8 cellular contexts compared by ENCODE assay signal in the genomic region with DNA sequence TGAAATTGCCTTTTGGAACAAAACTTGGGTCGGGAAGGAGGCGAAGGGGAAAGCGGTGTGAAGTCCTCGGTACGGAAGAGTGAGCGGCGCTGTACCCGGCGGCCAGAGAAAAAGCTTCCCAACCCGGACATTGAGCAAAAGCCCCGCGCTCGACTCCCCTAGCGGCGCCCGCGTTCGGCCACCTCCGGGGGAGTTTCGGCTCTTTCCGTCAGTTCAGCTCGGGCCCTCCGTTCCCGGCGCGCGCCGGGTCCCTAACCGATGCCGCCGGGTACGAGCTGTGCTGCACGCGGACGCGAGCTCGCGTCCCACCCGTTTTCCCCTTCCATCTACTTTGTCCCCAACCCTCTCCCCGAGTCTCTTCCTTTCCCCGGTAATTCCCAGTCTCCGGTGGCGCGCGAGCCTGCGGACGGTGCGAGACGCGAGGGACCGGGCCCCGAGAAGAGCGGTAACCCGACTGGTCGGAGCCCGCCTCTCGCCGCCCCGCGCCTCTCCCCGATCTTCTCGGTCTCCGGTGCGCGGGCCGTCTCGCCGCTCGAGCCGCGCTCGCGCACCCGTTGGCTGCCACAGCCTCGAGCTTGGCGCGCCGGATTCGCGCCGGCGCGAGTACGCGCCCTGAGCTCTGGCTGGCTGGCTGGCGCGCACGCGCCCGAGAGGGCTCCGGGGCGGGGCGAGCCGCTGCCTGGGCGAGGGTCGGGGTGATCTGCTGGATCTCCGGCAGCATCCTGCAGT. TPM values are rescaled to one million over a fixed set of nuclear protein-coding genes. Genes with fewer than 3 reads are reported as not detected.
DNase-seq lines count a peak whose midpoint lies in the region; ATAC-seq and TF ChIP-seq lines count a peak whose summit lies in the region.

No MANE protein-coding gene starts in this region.

- no peaks in the 10 kb centered on the region; the same call in 1 of the 2 replicates for H3K9me3 ChIP-seq in AG04450 (ENCODE audit: control insufficient read depth, insufficient read depth, low read length)

- H3K27ac ChIP-seq in AG04450 (ENCODE audit: low read depth, low read length): peak overlapping the region; percentile 93

- TF ChIP-seq CTCF in AG04450 (IDR thresholded peaks at IDR 0.05; ENCODE audit: low read depth, low read length): peak; percentile 25
- TF ChIP-seq CTCF in kidney epithelial cell (IDR thresholded peaks at IDR 0.05; ENCODE audit: insufficient read depth, low read length, poor library complexity, severe bottlenecking): peak; percentile 0

- no peaks in the 10 kb centered on the region for H3K36me3 ChIP-seq in kidney epithelial cell (ENCODE audit: control insufficient read depth, insufficient read depth, low read length)

- no peaks in the 10 kb centered on the region for H3K27me3 ChIP-seq in AG04450 (ENCODE audit: control insufficient read depth, insufficient read depth, low read length)
- H3K27me3 ChIP-seq in kidney epithelial cell (ENCODE audit: control insufficient read depth, insufficient read depth, low read length): no peaks in the 10 kb centered on the region

- CTCF ChIA-PET in AG04450 (lab: Charles Lee): interaction anchor here (0.6 to 6.8 kb wide), 9 partner anchors 9 to 150 kb away, joined by 3 to 62 read pairs (median 5); a partner anchor contains a TSS

- peak; percentile 83 for DNase-seq in AG04450 (ENCODE audit: low read depth, low spot score)
- DNase-seq in NCI-H226: peak; percentile 98
- peak; percentile 63 for DNase-seq in activated CD4-positive, CD25-positive, alpha-beta regulatory T cell treated with anti-CD3 and anti-CD28 coated beads, Interleukin-2, amount 50 U/mL, for 16 hours (ENCODE audit: low read depth, low spot score)
- DNase-seq in central memory CD4-positive, alpha-beta T cell: peak; percentile 79
- no peak for DNase-seq in kidney epithelial cell (ENCODE audit: low read depth)
- peak; percentile 63 to 83 for DNase-seq in stimulated activated CD4-positive, alpha-beta T cell treated with anti-CD3 and anti-CD28 coated beads, Interleukin-15, amount 100 ng/mL, for 1 hour (ENCODE audit: low read depth in 1 of 2, low spot score in 1 of 2)

- peak overlapping the region; percentile 68 for H3K4me3 ChIP-seq in AG04450 (ENCODE audit: low read depth, low read length)
- peak overlapping the region; percentile 86 for H3K4me3 ChIP-seq in kidney epithelial cell (ENCODE audit: low read depth, low read length)

- POLR2A ChIA-PET in AG04450 (lab: Yijun Ruan, JAX): interaction anchor here (0.6 to 2.5 kb wide), 29 partner anchors 8 to 315 kb away, joined by 3 to 12 read pairs (median 5); a partner anchor contains a TSS

- peak; percentile 42 for ATAC-seq in GM18873 (IDR thresholded peaks at IDR 0.05; ENCODE audit: low FRiP score, unreplicated experiment)
- ATAC-seq in HG03175 (IDR thresholded peaks at IDR 0.05; ENCODE audit: unreplicated experiment): peak; percentile 64

RNA-seq across cellular contexts. Expression of a gene that starts 0.4 kb away (rescaled TPM):
- 78.2 and 100 TPM in 2 replicates for polyA plus RNA-seq in AG04450 (2011; rRNA removed)
- 63.4 and 80.5 TPM in 2 replicates for polyA minus RNA-seq in AG04450 (2011; rRNA and poly(A)+ RNA removed)
- total RNA-seq in kidney epithelial cell: 8.8 and 18.2 TPM in 2 replicates

RNA-seq across cellular contexts. Expression of a gene that starts 20.1 kb away (rescaled TPM):
- polyA plus RNA-seq in AG04450 (2011; rRNA removed): 11.3 and 12.2 TPM in 2 replicates
- polyA minus RNA-seq in AG04450 (2011; rRNA and poly(A)+ RNA removed): 6.9 and 7.1 TPM in 2 replicates
- total RNA-seq in kidney epithelial cell: 1.2 and 1.6 TPM in 2 replicates

RNA-seq across cellular contexts. Expression of a gene that starts 29.8 kb away (rescaled TPM):
- polyA plus RNA-seq in AG04450 (2011; rRNA removed): 0.06 TPM in 1 of 2 replicates, not detected in the other
- polyA minus RNA-seq in AG04450 (2011; rRNA and poly(A)+ RNA removed): not detected in 2 replicates
- not detected in 2 replicates for total RNA-seq in kidney epithelial cell

RNA-seq across cellular contexts. Expression of a gene that starts 43.8 kb away (rescaled TPM):
- 7.6 and 10.3 TPM in 2 replicates for polyA plus RNA-seq in AG04450 (2011; rRNA removed)
- polyA minus RNA-seq in AG04450 (2011; rRNA and poly(A)+ RNA removed): 13.7 and 15.9 TPM in 2 replicates
- total RNA-seq in kidney epithelial cell: 4.8 and 10.3 TPM in 2 replicates
